1 cellular context compared by ENCODE assay signal in genomic region chr11:2380396-2380795, GRCh38.
TF ChIP-seq lines count a peak whose summit lies in the region.

No MANE protein-coding gene starts in this region.

TF ChIP-seq in H1, 55 proteins besides CTCF, POLR2A, EP300 and RAD21:
- TF ChIP-seq TCF12 (IDR thresholded peaks at IDR 0.05; ENCODE audit: low read depth, low read length) (no peak), GABPA (IDR thresholded peaks at IDR 0.05; ENCODE audit: borderline replicate concordance, insufficient read depth, low read length) (no peak)
